Comparison of ENCODE assay signal across 29 cellular contexts in the genomic region with DNA sequence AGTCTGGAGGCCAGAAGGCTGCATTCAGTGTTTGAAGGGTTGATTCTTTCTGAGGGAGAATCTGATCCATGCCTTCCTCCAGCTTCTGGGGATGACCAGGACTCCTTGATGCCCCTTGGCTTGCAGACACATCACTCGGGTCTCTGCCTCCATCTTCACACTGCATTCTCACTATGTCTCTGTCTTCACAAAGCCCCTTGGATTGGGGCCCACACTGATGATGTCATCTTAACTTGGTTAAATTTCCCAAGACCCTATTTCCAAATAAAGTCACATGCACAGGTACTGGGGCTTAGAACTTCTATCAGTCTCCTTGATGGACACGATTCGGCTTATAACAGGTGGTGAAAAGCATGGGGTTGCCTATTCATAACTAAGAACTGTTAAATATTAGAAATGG.
"Had no signal": no experiment of that assay in that cellular context is flagged by ENCODE, and none has a peak within 500 bp of the region (broad histone marks: within the 10 kb centered on the region; RNA-seq: fewer than 3 reads in every experiment).

No MANE protein-coding gene starts in this region.

- H3K9me3 ChIP-seq: pancreas, prostate gland, sigmoid colon, stomach, tibial nerve had no signal

- DNase-seq: activated CD4-positive, alpha-beta T cell treated with anti-CD3 and anti-CD28 coated beads for 1 hour; activated CD4-positive, alpha-beta T cell treated with anti-CD3 and anti-CD28 coated beads, Interleukin-2, amount 50 U/mL, for 1 hour; activated CD8-positive, alpha-beta T cell treated with anti-CD3 and anti-CD28 coated beads for 36 hours; activated naive CD8-positive, alpha-beta T cell treated with anti-CD3 and anti-CD28 coated beads, Interleukin-2, amount 50 U/mL, for 24 hours; activated T-cell treated with anti-CD3 and anti-CD28 coated beads, Interleukin-2, amount 50 U/mL, for 4 hours; anterior cingulate cortex; cerebellar nuclear complex; cortex of kidney; effector memory CD8-positive, alpha-beta T cell; head of caudate nucleus; hippocampal formation; left cardiac atrium; left ventricle myocardium superior; mammary epithelial cell; naive B cell; nephron progenitor cell; pancreas; retina; sigmoid colon; stimulated activated CD4-positive, alpha-beta T cell treated with anti-CD3 and anti-CD28 coated beads, Interleukin-1b, Interleukin-23, amount 100 ng/mL, for 48 hours; stimulated activated naive B cell treated with anti-CD40 and anti-IgM and Interleukin-4, amounts not matched to agents 10 μg/mL and 1 μg/mL and 100 μg/mL, for 72 hours; stomach; T-helper 2 cell had no signal

- FAIRE-seq: keratinocyte, pancreas had no signal

- H3K36me3 ChIP-seq: cardiac muscle cell, pancreas, prostate gland, sigmoid colon, stomach, tibial nerve had no signal

- H3K4me3 ChIP-seq: cardiac muscle cell, pancreas, prostate gland, sigmoid colon, smooth muscle cell, stomach, tibial nerve had no signal

- H3K4me2 ChIP-seq: smooth muscle cell had no signal

- ATAC-seq: activated CD8-positive, alpha-beta T cell treated with anti-CD3 and anti-CD28 coated beads for 36 hours; activated naive CD8-positive, alpha-beta T cell treated with anti-CD3 and anti-CD28 coated beads, Interleukin-2, amount 50 U/mL, for 24 hours; activated T-cell treated with anti-CD3 and anti-CD28 coated beads, Interleukin-2, amount 50 U/mL, for 4 hours; effector memory CD8-positive, alpha-beta T cell; left cardiac atrium; left ventricle myocardium superior; pancreas; stimulated activated naive B cell treated with anti-CD40 and anti-IgM and Interleukin-4, amounts not matched to agents 10 μg/mL and 1 μg/mL and 100 μg/mL, for 72 hours; WTC11 had no signal

- H3K27me3 ChIP-seq: cardiac muscle cell, pancreas, sigmoid colon, stomach, tibial nerve had no signal

- H3K4me1 ChIP-seq: pancreas, prostate gland, tibial nerve had no signal

- H3K27ac ChIP-seq: cardiac muscle cell, pancreas, prostate gland, stomach, tibial nerve had no signal
